In the genomic region with DNA sequence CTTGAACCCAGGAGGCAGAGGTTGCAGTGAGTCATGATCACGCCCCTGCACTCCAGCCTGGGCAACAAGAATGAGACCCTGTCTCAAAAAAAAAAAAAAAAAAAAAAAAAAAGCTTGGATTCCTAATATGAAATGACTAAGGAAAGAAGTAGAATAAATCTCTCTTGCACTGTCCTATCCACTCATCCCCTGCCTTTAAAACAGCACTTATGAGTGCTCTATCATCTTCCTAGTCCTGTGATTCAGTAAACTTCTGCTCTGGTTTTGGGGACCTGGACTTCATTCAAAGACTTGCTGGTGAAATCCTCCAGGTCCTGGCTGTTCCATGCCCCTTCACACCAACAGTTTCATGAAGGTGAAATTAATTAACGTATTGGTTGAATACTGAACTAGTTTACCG, we compare ENCODE assay signal across 13 cellular contexts. TPM values are rescaled to one million over a fixed set of nuclear protein-coding genes. Genes with fewer than 3 reads are reported as not detected.
A peak's percentile ranks its signal among the peaks of the same experiment; 100 is the strongest.
DNase-seq lines count a peak whose midpoint lies in the region; ATAC-seq and TF ChIP-seq lines count a peak whose summit lies in the region.
"Had no signal": no experiment of that assay in that cellular context is flagged by ENCODE, and none has a peak within 500 bp of the region (broad histone marks: within the 10 kb centered on the region; RNA-seq: fewer than 3 reads in every experiment).

No MANE protein-coding gene starts in this region.

- CTCF ChIA-PET in IMR-90 (lab: Yijun Ruan, JAX), result no interaction called here

- no peaks in the 10 kb centered on the region for H3K27me3 Mint-ChIP-seq in activated T-cell treated with anti-CD3 and anti-CD28 coated beads, Interleukin-2, amount 50 U/mL, for 24 hours
- no peaks in the 10 kb centered on the region for H3K27me3 Mint-ChIP-seq in dendritic cell treated with granulocyte-macrophage colony-stimulating factor and Interleukin-4, amounts not matched to agents 40 ng/mL and 50 ng/mL, for 4 days
- H3K27me3 Mint-ChIP-seq: B cell had no signal

- TF ChIP-seq RAD21 in IMR-90 (IDR thresholded peaks at IDR 0.05; ENCODE audit: low read length), result no peak

- peak overlapping the region; percentile 27; the same call in 1 of the 2 replicates for H2AFZ ChIP-seq in DND-41 (ENCODE audit: low read depth, low read length)
- H2AFZ ChIP-seq in IMR-90 (replicated peaks; ENCODE audit: low read length, poor library complexity), result no peak overlapping the region

- H3K4me1 Mint-ChIP-seq in activated T-cell treated with anti-CD3 and anti-CD28 coated beads, Interleukin-2, amount 50 U/mL, for 24 hours (ENCODE audit: low read depth), result peaks cover 48% of the 10 kb centered on the region
- peaks cover 20% of the 10 kb centered on the region for H3K4me1 Mint-ChIP-seq in dendritic cell treated with granulocyte-macrophage colony-stimulating factor and Interleukin-4, amounts not matched to agents 40 ng/mL and 50 ng/mL, for 4 days (ENCODE audit: low read depth)
- H3K4me1 Mint-ChIP-seq: B cell, H9 had no signal

- H3K27ac ChIP-seq in DND-41 (ENCODE audit: low read length) (no peak overlapping the region), IMR-90 (ENCODE audit: insufficient read depth, low read length) (no peak overlapping the region), right cardiac atrium (ENCODE audit: low read length) (no peak overlapping the region)
- H3K27ac ChIP-seq: BLaER1 treated with 17β-estradiol and CSF1 and Interleukin-3, amounts not matched to agents 10 nM and 100 nM had no signal

- no peaks in the 10 kb centered on the region for H3K4me1 ChIP-seq in DND-41 (ENCODE audit: insufficient read depth, low read length)
- peaks cover 4% of the 10 kb centered on the region for H3K4me1 ChIP-seq in IMR-90 (ENCODE audit: control insufficient read depth, insufficient read depth, low read length)
- H3K4me1 ChIP-seq in right cardiac atrium (ENCODE audit: control insufficient read depth, insufficient read depth, low read length), result no peaks in the 10 kb centered on the region

- WGBS in IMR-90 (ENCODE audit: extremely low coverage in 2 of 2, insufficient read length in 1 of 2), 2 experiments, result no CpG with 5 or more reads among the region's 3 CpGs
- 90% methylated on average over 3 of the region's 3 CpGs for WGBS in right cardiac atrium

- H3K4me2 ChIP-seq in DND-41 (ENCODE audit: insufficient read depth, low read length) (no peak overlapping the region), IMR-90 (ENCODE audit: low read depth, low read length) (no peak overlapping the region)
- H3K4me2 ChIP-seq: BLaER1 treated with 17β-estradiol and CSF1 and Interleukin-3, amounts not matched to agents 10 nM and 100 nM had no signal

- H3K36me3 ChIP-seq in DND-41 (ENCODE audit: insufficient read depth, low read length), result no peaks in the 10 kb centered on the region
- H3K36me3 ChIP-seq in IMR-90 (ENCODE audit: control insufficient read depth, insufficient read depth, low read length), result no peaks in the 10 kb centered on the region
- H3K36me3 ChIP-seq: BLaER1 treated with 17β-estradiol and CSF1 and Interleukin-3, amounts not matched to agents 10 nM and 100 nM had no signal

- H3K56ac ChIP-seq in IMR-90 (ENCODE audit: extremely low read depth, insufficient read depth, low read length), result no peak overlapping the region

- H3K27me3 ChIP-seq in DND-41 (ENCODE audit: insufficient read depth, low read length, poor library complexity) (no peaks in the 10 kb centered on the region), IMR-90 (ENCODE audit: control insufficient read depth, insufficient read depth, low read length) (no peaks in the 10 kb centered on the region), right cardiac atrium (ENCODE audit: control insufficient read depth, insufficient read depth) (no peaks in the 10 kb centered on the region)
- H3K27me3 ChIP-seq: BLaER1 treated with 17β-estradiol and CSF1 and Interleukin-3, amounts not matched to agents 10 nM and 100 nM had no signal

- H3K9me3 ChIP-seq in DND-41 (ENCODE audit: insufficient read depth, low read length, severe bottlenecking), result no peaks in the 10 kb centered on the region
- H3K9me3 ChIP-seq in IMR-90 (ENCODE audit: control insufficient read depth, insufficient read depth, low read length), result no peaks in the 10 kb centered on the region
- no peaks in the 10 kb centered on the region for H3K9me3 ChIP-seq in right cardiac atrium (ENCODE audit: control insufficient read depth, low read length)

- ATAC-seq in DND-41 (ENCODE audit: insufficient read depth, low read depth) (no peak), IMR-90 (ENCODE audit: low read depth) (no peak), right cardiac atrium (no peak)
- ATAC-seq: CD8-positive, alpha-beta T cell; HepG2 had no signal

- H3K9me1 ChIP-seq in IMR-90 (ENCODE audit: insufficient read depth, low read length), result 0 out of 2 replicates have a peak, but pooled peaks cover 2% of the 10 kb centered on the region

- DNase-seq in activated T-cell treated with anti-CD3 and anti-CD28 coated beads, Interleukin-2, amount 50 U/mL, for 24 hours, result no peak
- DNase-seq in activated T-cell treated with anti-CD3 and anti-CD28 coated beads, Interleukin-2, amount 50 U/mL, for 48 hours, result no peak
- DNase-seq in DND-41, result no peak
- DNase-seq in IMR-90, result no peak
- DNase-seq in right cardiac atrium, result no peak
- no peak for DNase-seq in stimulated activated naive CD4-positive, alpha-beta T cell (lab: John Stamatoyannopoulos, UW)
- DNase-seq: Calu3; CD8-positive, alpha-beta T cell; H9 had no signal

- no peak overlapping the region for H2AK5ac ChIP-seq in IMR-90 (ENCODE audit: low read depth, low read length)

- peak overlapping the region; percentile 63 for H3K27ac Mint-ChIP-seq in activated T-cell treated with anti-CD3 and anti-CD28 coated beads, Interleukin-2, amount 50 U/mL, for 24 hours
- H3K27ac Mint-ChIP-seq in dendritic cell treated with granulocyte-macrophage colony-stimulating factor and Interleukin-4, amounts not matched to agents 40 ng/mL and 50 ng/mL, for 4 days, result peak overlapping the region; percentile 13
- H3K27ac Mint-ChIP-seq: B cell; CD8-positive, alpha-beta T cell; H9 had no signal

- H3K23ac ChIP-seq in IMR-90 (ENCODE audit: low read depth, low read length), result no peak overlapping the region

- dilution Hi-C loops in IMR-90 (cut with HindIII; ENCODE audit: low sequenced_read_pairs, unreplicated experiment), result no loop called here

- H2BK20ac ChIP-seq in IMR-90 (ENCODE audit: low read depth, low read length), result no peak overlapping the region

- TF ChIP-seq CTCF in DND-41 (IDR thresholded peaks at IDR 0.05; ENCODE audit: borderline replicate concordance, extremely low read depth, low read length, poor library complexity, severe bottlenecking) (no peak), IMR-90 (conservative IDR thresholded peaks at IDR 0.05; ENCODE audit: low read depth, low read length) (no peak)

- H4K20me1 ChIP-seq in DND-41 (ENCODE audit: insufficient read depth, low read length) (no peaks in the 10 kb centered on the region), IMR-90 (ENCODE audit: insufficient read depth, low read length) (no peaks in the 10 kb centered on the region)
- H4K20me1 ChIP-seq: BLaER1 treated with 17β-estradiol and CSF1 and Interleukin-3, amounts not matched to agents 10 nM and 100 nM had no signal

- no peak overlapping the region for H4K8ac ChIP-seq in IMR-90 (ENCODE audit: low read depth in 2 of 2, low read length in 2 of 2)

- H3K4me3 ChIP-seq in DND-41 (ENCODE audit: low read depth in 1 of 2, low read length in 2 of 2), result no peak overlapping the region
- no peak overlapping the region for H3K4me3 ChIP-seq in IMR-90 (ENCODE audit: insufficient read depth, low read depth, low read length)
- no peak overlapping the region for H3K4me3 ChIP-seq in right cardiac atrium (ENCODE audit: low read length)
- H3K4me3 ChIP-seq: BLaER1 treated with 17β-estradiol and CSF1 and Interleukin-3, amounts not matched to agents 10 nM and 100 nM had no signal

- H2BK15ac ChIP-seq in IMR-90 (ENCODE audit: low read depth, low read length), result 0 out of 3 replicates have a peak overlapping the region, but pooled peaks have one; percentile 29

- H3K9ac ChIP-seq in DND-41 (ENCODE audit: low read depth, low read length) (no peak overlapping the region), IMR-90 (ENCODE audit: low read depth, low read length) (no peak overlapping the region)
- H3K9ac ChIP-seq: BLaER1 treated with 17β-estradiol and CSF1 and Interleukin-3, amounts not matched to agents 10 nM and 100 nM had no signal

- H4K5ac ChIP-seq in IMR-90 (ENCODE audit: low read depth, low read length), result peak overlapping the region; percentile 32; the same call in 1 of the 2 replicates

- no peaks in the 10 kb centered on the region for H3K36me3 Mint-ChIP-seq in activated T-cell treated with anti-CD3 and anti-CD28 coated beads, Interleukin-2, amount 50 U/mL, for 24 hours (ENCODE audit: low read depth)
- no peaks in the 10 kb centered on the region for H3K36me3 Mint-ChIP-seq in dendritic cell treated with granulocyte-macrophage colony-stimulating factor and Interleukin-4, amounts not matched to agents 40 ng/mL and 50 ng/mL, for 4 days (ENCODE audit: low read depth)
- H3K36me3 Mint-ChIP-seq: CD8-positive, alpha-beta T cell had no signal

- H2AK9ac ChIP-seq in IMR-90 (replicated peaks; ENCODE audit: low read depth, low read length, poor library complexity), result no peak overlapping the region

- H2BK120ac ChIP-seq in IMR-90 (ENCODE audit: low read depth, low read length), result 0 out of 2 replicates have a peak overlapping the region, but pooled peaks have one; percentile 23

- no peak overlapping the region for H3K4ac ChIP-seq in IMR-90 (ENCODE audit: low read depth, low read length)

- POLR2A ChIA-PET in IMR-90 (lab: Charles Lee; ENCODE audit: unreplicated experiment), result no interaction called here

- no peak for TF ChIP-seq POLR2A in IMR-90 (IDR thresholded peaks at IDR 0.05; ENCODE audit: low read depth, low read length)

- no peaks in the 10 kb centered on the region for H3K9me3 Mint-ChIP-seq in activated T-cell treated with anti-CD3 and anti-CD28 coated beads, Interleukin-2, amount 50 U/mL, for 24 hours
- no peaks in the 10 kb centered on the region for H3K9me3 Mint-ChIP-seq in dendritic cell treated with granulocyte-macrophage colony-stimulating factor and Interleukin-4, amounts not matched to agents 40 ng/mL and 50 ng/mL, for 4 days
- H3K9me3 Mint-ChIP-seq: CD8-positive, alpha-beta T cell; H9 had no signal

- H2BK5ac ChIP-seq in IMR-90 (ENCODE audit: low read depth, low read length, poor library complexity, severe bottlenecking), result no peak overlapping the region

- H3K79me2 ChIP-seq in DND-41 (ENCODE audit: insufficient read depth, low read length), result no peaks in the 10 kb centered on the region

- no peak overlapping the region for H3K14ac ChIP-seq in IMR-90 (replicated peaks; ENCODE audit: low read depth, low read length)

- intact Hi-C loops in IMR-90 (cut with micrococcal nuclease), result no loop called here
- intact Hi-C loops in dendritic cell treated with granulocyte-macrophage colony-stimulating factor and Interleukin-4, amounts not matched to agents 40 ng/mL and 50 ng/mL, for 4 days (cut with micrococcal nuclease), result no loop called here
- intact Hi-C loops in right cardiac atrium (cut with DNase I), result no loop called here

- H3K4me3 Mint-ChIP-seq in activated T-cell treated with anti-CD3 and anti-CD28 coated beads, Interleukin-2, amount 50 U/mL, for 24 hours, result no peak overlapping the region
- H3K4me3 Mint-ChIP-seq in dendritic cell treated with granulocyte-macrophage colony-stimulating factor and Interleukin-4, amounts not matched to agents 40 ng/mL and 50 ng/mL, for 4 days, result no peak overlapping the region
- H3K4me3 Mint-ChIP-seq: B cell; CD8-positive, alpha-beta T cell; H9 had no signal

- in situ Hi-C loops in IMR-90 (cut with MboI; ENCODE audit: low sequenced_read_pairs), result no loop called here

- no TSS peak for BruUV-seq in IMR-90 (replicated peaks; lab: Mats Ljungman, UMichigan)

- no peaks in the 10 kb centered on the region for H3K79me1 ChIP-seq in IMR-90 (ENCODE audit: low read depth in 1 of 2, low read length in 2 of 2)

- H4K91ac ChIP-seq in IMR-90 (ENCODE audit: insufficient read depth, low read depth, low read length), result no peak overlapping the region

- peak overlapping the region; percentile 35; the same call in 1 of the 2 replicates for H3K18ac ChIP-seq in IMR-90 (ENCODE audit: low read depth, low read length)

RNA-seq across cellular contexts. Expression of gene TNFAIP3, which starts 29.6 kb away (rescaled TPM):
- 4.4 and 5.0 TPM in 2 replicates for total RNA-seq in IMR-90 (2012; rRNA removed)
- polyA plus RNA-seq in IMR-90 (2012; rRNA removed), result 12.6 and 14.2 TPM in 2 replicates
- 3.5 and 6.8 TPM in 2 replicates for polyA plus RNA-seq in IMR-90 (2012; cell fraction: cytosol; rRNA removed)
- 29.5 and 108 TPM in 2 replicates for polyA plus RNA-seq in IMR-90 (2012; cell fraction: nucleus; rRNA removed; ENCODE audit: low replicate concordance)
- 10 to 100 TPM in 3 of 4 donors, 1 to 10 TPM in 1; 7.6 to 11.4 (median 10.7) TPM for total RNA-seq in right cardiac atrium
- 6.0 TPM for polyA plus RNA-seq in right cardiac atrium
